In genomic region chr12:105836235-105836634, GRCh38 we compare ENCODE assay signal across 25 cellular contexts.
"Had no signal": no experiment of that assay in that cellular context is flagged by ENCODE, and none has a peak within 500 bp of the region (broad histone marks: within the 10 kb centered on the region; RNA-seq: fewer than 3 reads in every experiment).

No MANE protein-coding gene starts in this region.

- ATAC-seq: naive thymus-derived CD8-positive, alpha-beta T cell; psoas muscle; right lobe of liver; stimulated activated effector memory CD8-positive, alpha-beta T cell treated with anti-CD3 and anti-CD28 coated beads, Interleukin-12 subunit alpha, Interleukin-12 subunit beta, amount 100 ng/mL, for 72 hours; stimulated activated naive B cell treated with anti-CD40 and anti-IgM and Interleukin-4, amounts not matched to agents 10 μg/mL and 1 μg/mL and 100 μg/mL, for 72 hours had no signal

- H3K4me3 ChIP-seq: ovary, psoas muscle, right lobe of liver, sigmoid colon, stomach, thoracic aorta, thyroid gland, tibial nerve, upper lobe of left lung, uterus had no signal

- H3K4me1 ChIP-seq: parathyroid adenoma, psoas muscle, right lobe of liver, sigmoid colon, stomach, thyroid gland, tibial nerve, upper lobe of left lung, uterus had no signal

- H3K27ac ChIP-seq: ovary, parathyroid adenoma, psoas muscle, right lobe of liver, sigmoid colon, stomach, thoracic aorta, thyroid gland, tibial nerve, upper lobe of left lung, uterus had no signal

- H3K9me3 ChIP-seq: ovary, psoas muscle, right lobe of liver, sigmoid colon, stomach, thoracic aorta, thyroid gland, tibial nerve, upper lobe of left lung, uterus had no signal

- DNase-seq: naive B cell; naive thymus-derived CD8-positive, alpha-beta T cell; nephron progenitor cell; occipital lobe; ovary; posterior cingulate gyrus; psoas muscle; right lobe of liver; sigmoid colon; small intestine; stimulated activated CD4-positive, alpha-beta T cell treated with anti-CD3 and anti-CD28 coated beads, Interleukin-15, amount 100 ng/mL, for 24 hours; stimulated activated CD4-positive, alpha-beta T cell treated with anti-CD3 and anti-CD28 coated beads, Interleukin-2, amount 100 ng/mL, for 24 hours; stimulated activated CD4-positive, alpha-beta T cell treated with anti-CD3 and anti-CD28 coated beads, Interleukin-2, amount 100 ng/mL, for 48 hours; stimulated activated CD4-positive, alpha-beta T cell treated with anti-CD3 and anti-CD28 coated beads, Interleukin-4, amount 100 ng/mL, for 24 hours; stimulated activated naive B cell treated with anti-CD40 and anti-IgM and Interleukin-4, amounts not matched to agents 10 μg/mL and 1 μg/mL and 100 μg/mL, for 72 hours; stimulated activated naive CD4-positive, alpha-beta T cell treated with Interleukin-2 at 50 U/mL for 16 hours; stomach; thyroid gland; trophoblast cell; upper lobe of left lung; uterus had no signal

- H3K27me3 ChIP-seq: ovary, right lobe of liver, sigmoid colon, stomach, thyroid gland, tibial nerve, upper lobe of left lung, uterus had no signal

- H3K36me3 ChIP-seq: ovary, right lobe of liver, sigmoid colon, stomach, thoracic aorta, thyroid gland, tibial nerve, upper lobe of left lung, uterus had no signal
